In genomic region chr2:17805717-17806354, GRCh38 we compare ENCODE assay signal across 1 cellular context.
TF ChIP-seq lines count a peak whose summit lies in the region.

No MANE protein-coding gene starts in this region.

TF ChIP-seq in IMR-90, 13 proteins besides CTCF, POLR2A, EP300 and RAD21:
- TF ChIP-seq MAFK (IDR thresholded peaks at IDR 0.05; ENCODE audit: low read depth, low read length) (no peak), MXI1 (IDR thresholded peaks at IDR 0.05; ENCODE audit: borderline replicate concordance, low read depth, low read length) (no peak), CHD1 (IDR thresholded peaks at IDR 0.05; ENCODE audit: low read depth, low read length) (no peak), NFE2L2 (IDR thresholded peaks at IDR 0.05; ENCODE audit: low read depth, low read length) (no peak), MAZ (IDR thresholded peaks at IDR 0.05; ENCODE audit: borderline replicate concordance, low read depth, low read length) (no peak), RFX5 (IDR thresholded peaks at IDR 0.05; ENCODE audit: low read depth, low read length) (no peak), CEBPB (IDR thresholded peaks at IDR 0.05; ENCODE audit: low read depth, low read length) (no peak), SMC3 (IDR thresholded peaks at IDR 0.05; ENCODE audit: low read depth, low read length) (no peak), FOS (IDR thresholded peaks at IDR 0.05; ENCODE audit: low read depth, low read length) (no peak), RCOR1 (IDR thresholded peaks at IDR 0.05; ENCODE audit: insufficient replicate concordance, low read length) (no peak), BHLHE40 (IDR thresholded peaks at IDR 0.05; ENCODE audit: low read depth, low read length) (no peak)
- TF ChIP-seq, protein P1, sequence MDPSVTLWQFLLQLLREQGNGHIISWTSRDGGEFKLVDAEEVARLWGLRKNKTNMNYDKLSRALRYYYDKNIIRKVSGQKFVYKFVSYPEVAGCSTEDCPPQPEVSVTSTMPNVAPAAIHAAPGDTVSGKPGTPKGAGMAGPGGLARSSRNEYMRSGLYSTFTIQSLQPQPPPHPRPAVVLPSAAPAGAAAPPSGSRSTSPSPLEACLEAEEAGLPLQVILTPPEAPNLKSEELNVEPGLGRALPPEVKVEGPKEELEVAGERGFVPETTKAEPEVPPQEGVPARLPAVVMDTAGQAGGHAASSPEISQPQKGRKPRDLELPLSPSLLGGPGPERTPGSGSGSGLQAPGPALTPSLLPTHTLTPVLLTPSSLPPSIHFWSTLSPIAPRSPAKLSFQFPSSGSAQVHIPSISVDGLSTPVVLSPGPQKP (IDR thresholded peaks at IDR 0.05; ENCODE audit: borderline replicate concordance, low read depth, low read length) = no peak
- TF ChIP-seq, protein P2, sequence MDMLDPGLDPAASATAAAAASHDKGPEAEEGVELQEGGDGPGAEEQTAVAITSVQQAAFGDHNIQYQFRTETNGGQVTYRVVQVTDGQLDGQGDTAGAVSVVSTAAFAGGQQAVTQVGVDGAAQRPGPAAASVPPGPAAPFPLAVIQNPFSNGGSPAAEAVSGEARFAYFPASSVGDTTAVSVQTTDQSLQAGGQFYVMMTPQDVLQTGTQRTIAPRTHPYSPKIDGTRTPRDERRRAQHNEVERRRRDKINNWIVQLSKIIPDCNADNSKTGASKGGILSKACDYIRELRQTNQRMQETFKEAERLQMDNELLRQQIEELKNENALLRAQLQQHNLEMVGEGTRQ (IDR thresholded peaks at IDR 0.05; ENCODE audit: low read depth, low read length) = no peak
